15 cellular contexts compared by ENCODE assay signal in genomic region chr18:56373601-56374000, GRCh38.
"Had no signal": no experiment of that assay in that cellular context is flagged by ENCODE, and none has a peak within 500 bp of the region (broad histone marks: within the 10 kb centered on the region; RNA-seq: fewer than 3 reads in every experiment).

No MANE protein-coding gene starts in this region.

- H3K27ac ChIP-seq: ascending aorta, esophagus muscularis mucosa, parathyroid adenoma had no signal

- H3K9ac ChIP-seq: parathyroid adenoma had no signal

- H3K79me2 ChIP-seq: parathyroid adenoma had no signal

- DNase-seq: activated CD4-positive, alpha-beta T cell treated with anti-CD3 and anti-CD28 coated beads, Interleukin-2, amount 10 ng/mL, durations not matched to agents 7 days and 5 days; activated CD8-positive, alpha-beta T cell treated with anti-CD3 and anti-CD28 coated beads, Interleukin-2, amount 10 ng/mL, durations not matched to agents 7 days and 5 days; activated naive CD4-positive, alpha-beta T cell treated with anti-CD3 and anti-CD28 coated beads, Interleukin-2, amount 10 ng/mL, durations not matched to agents 7 days and 5 days; activated T-cell treated with anti-CD3 and anti-CD28 coated beads, Interleukin-2, amount 50 U/mL, for 24 hours; cerebellar nuclear complex; cortex of kidney; effector CD4-positive, alpha-beta T cell; mesendoderm; naive thymus-derived CD8-positive, alpha-beta T cell; stimulated activated naive B cell treated with anti-CD40 and anti-IgM and Interleukin-4, amounts not matched to agents 10 μg/mL and 1 μg/mL and 100 μg/mL, for 72 hours had no signal

- H3K4me1 ChIP-seq: ascending aorta, parathyroid adenoma had no signal

- H3K27me3 ChIP-seq: ascending aorta, esophagus muscularis mucosa had no signal

- H3K9me3 ChIP-seq: ascending aorta, esophagus muscularis mucosa had no signal

- ATAC-seq: activated CD4-positive, CD25-positive, alpha-beta regulatory T cell treated with anti-CD3 and anti-CD28 coated beads, Interleukin-2, amount 50 U/mL, for 24 hours; activated CD8-positive, alpha-beta T cell treated with anti-CD3 and anti-CD28 coated beads, Interleukin-2, amount 10 ng/mL, durations not matched to agents 7 days and 5 days; naive thymus-derived CD8-positive, alpha-beta T cell; sciatic nerve had no signal

- H3K4me3 ChIP-seq: ascending aorta, esophagus muscularis mucosa had no signal

- H3K36me3 ChIP-seq: ascending aorta, esophagus muscularis mucosa had no signal

- H2AFZ ChIP-seq: parathyroid adenoma had no signal
